In genomic region chr15:67836134-67836455, GRCh38 we compare ENCODE assay signal across 7 cellular contexts. TPM values are rescaled to one million over a fixed set of nuclear protein-coding genes. Genes with fewer than 3 reads are reported as not detected.
DNase-seq lines count a peak whose midpoint lies in the region; ATAC-seq and TF ChIP-seq lines count a peak whose summit lies in the region.

No MANE protein-coding gene starts in this region.

- peaks cover under 1% of the 10 kb centered on the region for H3K36me3 Mint-ChIP-seq in glutamatergic neuron (ENCODE audit: unreplicated experiment)

- H3K9me3 Mint-ChIP-seq in glutamatergic neuron (ENCODE audit: unreplicated experiment), result peaks cover 11% of the 10 kb centered on the region

- peaks cover 16% of the 10 kb centered on the region for H3K4me1 Mint-ChIP-seq in glutamatergic neuron (ENCODE audit: low read depth, unreplicated experiment)

- no peak overlapping the region for H3K27ac Mint-ChIP-seq in glutamatergic neuron (ENCODE audit: unreplicated experiment)

- H3K4me3 ChIP-seq in GM12875 (ENCODE audit: low read depth, low read length), result peak overlapping the region; percentile 50
- 0 out of 2 replicates have a peak overlapping the region, but pooled peaks have one; percentile 2 for H3K4me3 ChIP-seq in WI38 (ENCODE audit: low read depth, low read length)
- H3K4me3 ChIP-seq in skin epidermis, result peak overlapping the region; percentile 16 to 36 (median 24)

- TF ChIP-seq CTCF in GM12875 (IDR thresholded peaks at IDR 0.05; ENCODE audit: borderline replicate concordance, insufficient read depth, low read depth, low read length) (no peak), WI38 (IDR thresholded peaks at IDR 0.05; ENCODE audit: low read depth, low read length) (no peak), glutamatergic neuron (IDR thresholded peaks at IDR 0.05; ENCODE audit: partially characterized antibody, unreplicated experiment) (no peak)

- DNase-seq in glutamatergic neuron, result no peak
- no peak for DNase-seq in hepatic stellate cell (ENCODE audit: low spot score)
- no peak for DNase-seq in NCI-H1092 (lab: John Stamatoyannopoulos, UW)

- ATAC-seq in GM21381 (IDR thresholded peaks at IDR 0.05; ENCODE audit: unreplicated experiment), result no peak

- no peak overlapping the region for H3K27ac ChIP-seq in skin epidermis

- peak overlapping the region; percentile 70 for H3K4me3 Mint-ChIP-seq in glutamatergic neuron (ENCODE audit: unreplicated experiment)

- peaks cover 9% of the 10 kb centered on the region for H3K27me3 Mint-ChIP-seq in glutamatergic neuron (ENCODE audit: unreplicated experiment)

RNA-seq across cellular contexts. Expression of gene RNU6-1, which starts 3.8 kb away (rescaled TPM):
- total RNA-seq in glutamatergic neuron (ENCODE audit: unreplicated experiment), result not detected

RNA-seq across cellular contexts. Expression of gene SKOR1, which starts 10.8 kb away (rescaled TPM):
- total RNA-seq in glutamatergic neuron (ENCODE audit: unreplicated experiment), result 4.0 TPM
